Comparison of ENCODE assay signal across 8 cellular contexts in the genomic region with DNA sequence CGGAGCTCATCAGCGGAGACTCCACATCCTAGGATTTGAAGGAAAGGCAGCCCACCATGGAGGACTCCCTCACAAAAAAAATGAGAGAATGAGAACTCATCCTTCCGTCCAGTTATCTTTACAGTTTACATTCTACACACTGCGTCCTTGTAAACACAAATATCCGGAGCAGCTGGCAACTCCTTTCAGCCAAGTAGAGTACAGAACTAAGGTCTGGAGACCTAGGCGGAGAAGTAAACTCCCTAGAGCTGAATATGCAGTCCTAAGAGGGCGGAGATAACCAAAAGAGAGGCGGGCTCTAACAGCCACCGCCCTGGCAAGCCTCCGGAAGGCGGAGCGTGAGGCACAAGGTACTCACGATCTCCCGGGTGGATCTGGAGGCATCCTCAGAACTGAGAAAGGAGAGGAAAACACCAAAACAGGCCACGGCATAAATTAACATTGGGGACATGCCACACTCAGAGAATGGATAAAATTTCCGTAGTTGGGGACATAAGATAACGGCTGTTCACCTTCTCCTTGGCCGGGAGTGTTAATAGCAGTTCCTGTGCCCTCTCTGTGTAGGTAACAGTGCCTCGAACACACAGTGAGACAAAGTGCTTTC. TPM values are rescaled to one million over a fixed set of nuclear protein-coding genes. Genes with fewer than 3 reads are reported as not detected.
DNase-seq lines count a peak whose midpoint lies in the region; ATAC-seq and TF ChIP-seq lines count a peak whose summit lies in the region.

No MANE protein-coding gene starts in this region.

- H3K36me3 ChIP-seq in kidney epithelial cell (ENCODE audit: control insufficient read depth, insufficient read depth, low read length), result no peaks in the 10 kb centered on the region

- H3K27me3 ChIP-seq in kidney epithelial cell (ENCODE audit: control insufficient read depth, insufficient read depth, low read length), result no peaks in the 10 kb centered on the region

- H3K4me1 Mint-ChIP-seq in central memory CD8-positive, alpha-beta T cell, result peaks cover 51% of the 10 kb centered on the region

- TF ChIP-seq CTCF in kidney epithelial cell (IDR thresholded peaks at IDR 0.05; ENCODE audit: insufficient read depth, low read length, poor library complexity, severe bottlenecking), result no peak

- peak; percentile 15 for ATAC-seq in central memory CD8-positive, alpha-beta T cell (replicated peaks; ENCODE audit: extremely low read depth, poor library complexity, severe bottlenecking)
- no peak for ATAC-seq in GM18867 (IDR thresholded peaks at IDR 0.05; ENCODE audit: unreplicated experiment)

- H3K36me3 Mint-ChIP-seq in central memory CD8-positive, alpha-beta T cell (ENCODE audit: insufficient read depth), result peaks cover 39% of the 10 kb centered on the region

- H3K9me3 Mint-ChIP-seq in central memory CD8-positive, alpha-beta T cell, result no peaks in the 10 kb centered on the region

- peak; percentile 58 to 91 (median 77) for DNase-seq in NCI-H1417 (lab: John Stamatoyannopoulos, UW)
- no peak for DNase-seq in NCI-H1417 treated with DMSO at 0.1 percent for 48 hours (lab: John Stamatoyannopoulos, UW)
- DNase-seq in NCI-H226, result peak; percentile 81
- DNase-seq in activated CD4-positive, CD25-positive, alpha-beta regulatory T cell (lab: John Stamatoyannopoulos, UW), result peak; percentile 28 to 60 (median 50)
- DNase-seq in central memory CD8-positive, alpha-beta T cell (ENCODE audit: low spot score in 2 of 2), result peak; percentile 47 to 68
- DNase-seq in kidney epithelial cell (ENCODE audit: low read depth), result no peak
- DNase-seq in stimulated activated CD4-positive, alpha-beta T cell treated with anti-CD3 and anti-CD28 coated beads, Interleukin-15, amount 100 ng/mL, for 24 hours, result peak; percentile 87

- H3K27ac Mint-ChIP-seq in central memory CD8-positive, alpha-beta T cell (ENCODE audit: low read depth), result peak overlapping the region; percentile 92

- peak overlapping the region; percentile 97 for H3K4me3 Mint-ChIP-seq in central memory CD8-positive, alpha-beta T cell

- no peaks in the 10 kb centered on the region for H3K27me3 Mint-ChIP-seq in central memory CD8-positive, alpha-beta T cell

- peak overlapping the region; percentile 75 for H3K4me3 ChIP-seq in kidney epithelial cell (ENCODE audit: low read depth, low read length)

RNA-seq across cellular contexts. Expression of a gene that starts 1.0 kb away (rescaled TPM):
- total RNA-seq in kidney epithelial cell, result 16.5 and 27.2 TPM in 2 replicates

Comparison
In these comparisons a context has a peak if more than half of its experiments do, and no peak if none do; other contexts are left out.
1. DNase-seq: peak in NCI-H1417 (3 of 3), NCI-H226 (single experiment), activated CD4-positive, CD25-positive, alpha-beta regulatory T cell (4 of 4), central memory CD8-positive, alpha-beta T cell (2 of 2) and stimulated activated CD4-positive, alpha-beta T cell treated with anti-CD3 and anti-CD28 coated beads, Interleukin-15, amount 100 ng/mL, for 24 hours (single experiment); none in NCI-H1417 treated with DMSO at 0.1 percent for 48 hours (single experiment) and kidney epithelial cell (single experiment).